22 cellular contexts compared by ENCODE assay signal in the genomic region with DNA sequence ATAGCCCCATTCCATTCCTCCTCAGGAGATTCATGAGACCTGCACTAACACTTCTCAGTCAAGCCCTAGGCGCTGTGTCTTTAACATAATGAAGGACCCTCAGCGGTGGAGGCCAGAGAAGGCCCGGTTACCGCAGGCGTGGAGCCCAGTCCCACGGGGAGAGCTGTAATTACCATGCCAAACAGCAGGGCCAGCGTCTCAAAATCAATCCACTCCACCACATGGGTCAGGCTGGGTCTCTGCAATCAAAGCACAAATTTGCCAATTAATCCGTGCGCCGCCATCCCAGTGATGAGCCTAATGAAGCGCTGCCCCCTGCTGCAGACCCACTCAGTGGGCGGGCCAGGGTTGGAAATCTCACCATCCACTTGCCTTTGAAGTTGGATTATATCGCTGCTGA.
"Had no signal": no experiment of that assay in that cellular context is flagged by ENCODE, and none has a peak within 500 bp of the region (broad histone marks: within the 10 kb centered on the region; RNA-seq: fewer than 3 reads in every experiment).

No MANE protein-coding gene starts in this region.

- H3K4me3 ChIP-seq: left lung, lung, spleen, thoracic aorta, upper lobe of left lung had no signal

- H3K36me3 ChIP-seq: left lung, spleen, upper lobe of left lung had no signal

- FAIRE-seq: colon, endothelial cell of umbilical vein, frontal cortex, kidney had no signal

- DNase-seq: activated CD4-positive, alpha-beta memory T cell treated with anti-CD3 and anti-CD28 coated beads, Interleukin-2, amount 10 ng/mL, durations not matched to agents 7 days and 5 days; activated CD4-positive, alpha-beta T cell treated with anti-CD3 and anti-CD28 coated beads for 4 hours; activated CD4-positive, CD25-positive, alpha-beta regulatory T cell; activated gamma-delta T cell; aorta; effector memory CD4-positive, alpha-beta T cell; hypothalamus; kidney; left lung; naive thymus-derived CD4-positive, alpha-beta T cell; spleen; stimulated activated CD4-positive, alpha-beta T cell treated with anti-CD3 and anti-CD28 coated beads, Interleukin-4, amount 100 ng/mL, for 1 hour; stimulated activated naive CD4-positive, alpha-beta T cell; SW 1271; T-helper 17 cell; upper lobe of left lung had no signal

- H3K27me3 ChIP-seq: left lung, spleen, upper lobe of left lung had no signal

- H3K27ac ChIP-seq: left lung, spleen, thoracic aorta, upper lobe of left lung had no signal

- ATAC-seq: esophagus mucosa; left lung; naive thymus-derived CD4-positive, alpha-beta T cell; T-helper 17 cell had no signal

- H3K9me3 ChIP-seq: left lung, spleen, thoracic aorta, upper lobe of left lung had no signal

- H3K4me1 ChIP-seq: left lung, spleen, upper lobe of left lung had no signal
